19 cellular contexts compared by ENCODE assay signal in genomic region chr13:45195421-45195820, GRCh38. TPM values are rescaled to one million over a fixed set of nuclear protein-coding genes. Genes with fewer than 3 reads are reported as not detected.
A peak's percentile ranks its signal among the peaks of the same experiment; 100 is the strongest.
DNase-seq lines count a peak whose midpoint lies in the region; ATAC-seq and TF ChIP-seq lines count a peak whose summit lies in the region.
"Had no signal": no experiment of that assay in that cellular context is flagged by ENCODE, and none has a peak within 500 bp of the region (broad histone marks: within the 10 kb centered on the region; RNA-seq: fewer than 3 reads in every experiment).

No MANE protein-coding gene starts in this region.

- 94 to 95% methylated on average over 1 of the region's 1 CpG for WGBS in GM23248 (ENCODE audit: low coverage in 1 of 2, low lambda C conversion rate in 2 of 2, missing lambda C conversion rate in 2 of 2), 2 experiments

- H3K36me3 ChIP-seq in GM23248 (ENCODE audit: low read depth), result no peaks in the 10 kb centered on the region

- H3K4me3 ChIP-seq in GM23248 (no peak overlapping the region), fibroblast of the aortic adventitia (ENCODE audit: low read depth, low read length) (no peak overlapping the region)
- H3K4me3 ChIP-seq: body of pancreas, skin epidermis had no signal

- no peaks in the 10 kb centered on the region for H4K20me1 ChIP-seq in GM23248 (ENCODE audit: insufficient read depth)

- intact Hi-C loops in sciatic nerve (cut with DNase I), result no loop called here

- no peaks in the 10 kb centered on the region for H3K9me3 ChIP-seq in GM23248 (ENCODE audit: low read depth)
- H3K9me3 ChIP-seq: body of pancreas had no signal

- H2AFZ ChIP-seq in GM23248, result no peak overlapping the region

- H3K27ac ChIP-seq in GM23248, result peak overlapping the region; percentile 18; the same call in 1 of the 2 replicates
- H3K27ac ChIP-seq: KMS-11 had no signal

- H3K4me2 ChIP-seq in GM23248 (ENCODE audit: unreplicated experiment), result peak overlapping the region; percentile 49
- H3K4me2 ChIP-seq: KMS-11 had no signal

- in situ Hi-C loops in GM23248 (cut with MboI), result no loop called here

- peaks cover 52% of the 10 kb centered on the region for H3K4me1 ChIP-seq in GM23248 (ENCODE audit: insufficient read depth)

- H3K79me2 ChIP-seq in GM23248 (ENCODE audit: insufficient read depth), result peaks cover 13% of the 10 kb centered on the region; the same call in 1 of the 2 replicates

- no peak for TF ChIP-seq CTCF in fibroblast of the aortic adventitia (IDR thresholded peaks at IDR 0.05; ENCODE audit: insufficient read depth, low read length)

- no peaks in the 10 kb centered on the region for H3K9me2 ChIP-seq in GM23248 (ENCODE audit: insufficient read depth)

- H3K9ac ChIP-seq in GM23248, result no peak overlapping the region
- H3K9ac ChIP-seq: KMS-11 had no signal

- ATAC-seq in sciatic nerve (peak; percentile 33), GM18502 (IDR thresholded peaks at IDR 0.05; ENCODE audit: poor library complexity, unreplicated experiment) (no peak), HG03175 (IDR thresholded peaks at IDR 0.05; ENCODE audit: unreplicated experiment) (no peak)
- ATAC-seq: activated CD4-positive, CD25-positive, alpha-beta regulatory T cell treated with anti-CD3 and anti-CD28 coated beads, Interleukin-2, amount 50 U/mL, for 24 hours; body of pancreas; Panc1 had no signal

- DNase-seq in GM23248 (peak; percentile 14), OCI-M1 (lab: John Stamatoyannopoulos, UW) (peak; percentile 68), fibroblast of the aortic adventitia (ENCODE audit: low read depth) (peak; percentile 20), sciatic nerve (ENCODE audit: low spot score) (no peak)
- no peak for DNase-seq in stimulated activated CD4-positive, alpha-beta T cell treated with anti-CD3 and anti-CD28 coated beads, Interleukin-2, amount 100 ng/mL, for 48 hours
- DNase-seq: activated naive CD4-positive, alpha-beta T cell treated with Interleukin-2 at 50 U/mL for 16 hours; body of pancreas; CD4-positive, CD25-positive, alpha-beta regulatory T cell; DND-41; effector CD4-positive, alpha-beta T cell; NCI-H524 had no signal

- H3F3A ChIP-seq in GM23248 (ENCODE audit: insufficient read depth), result peaks cover 19% of the 10 kb centered on the region

- no peaks in the 10 kb centered on the region for H3K27me3 ChIP-seq in GM23248 (replicated peaks; ENCODE audit: insufficient read depth)
- H3K27me3 ChIP-seq: body of pancreas had no signal

RNA-seq across cellular contexts. Expression of gene KCTD4, which starts 5.4 kb away (rescaled TPM):
- 0.65 and 2.3 TPM in 2 replicates for total RNA-seq in GM23248 (2014; rRNA removed; shearing (Covaris generic))
- 1.8 and 2.1 TPM in 2 replicates for polyA plus RNA-seq in GM23248 (2016; fragmentation: Nextera tagmentation; extraction: Ambion mirVana)
- not detected in 2 replicates for total RNA-seq in fibroblast of the aortic adventitia (ENCODE audit: low replicate concordance)
- 26.3 TPM for total RNA-seq in sciatic nerve
- total RNA-seq: body of pancreas; CD4-positive, CD25-positive, alpha-beta regulatory T cell; mononuclear cell; omental fat pad had no signal

Comparison
In these comparisons a context has a peak if more than half of its experiments do, and no peak if none do; other contexts are left out.
1. DNase-seq: peak in GM23248 (single experiment), OCI-M1 (single experiment) and fibroblast of the aortic adventitia (single experiment); none in sciatic nerve (single experiment) and stimulated activated CD4-positive, alpha-beta T cell treated with anti-CD3 and anti-CD28 coated beads, Interleukin-2, amount 100 ng/mL, for 48 hours (0 of 2).